Comparison of ENCODE assay signal across 9 cellular contexts in the genomic region with DNA sequence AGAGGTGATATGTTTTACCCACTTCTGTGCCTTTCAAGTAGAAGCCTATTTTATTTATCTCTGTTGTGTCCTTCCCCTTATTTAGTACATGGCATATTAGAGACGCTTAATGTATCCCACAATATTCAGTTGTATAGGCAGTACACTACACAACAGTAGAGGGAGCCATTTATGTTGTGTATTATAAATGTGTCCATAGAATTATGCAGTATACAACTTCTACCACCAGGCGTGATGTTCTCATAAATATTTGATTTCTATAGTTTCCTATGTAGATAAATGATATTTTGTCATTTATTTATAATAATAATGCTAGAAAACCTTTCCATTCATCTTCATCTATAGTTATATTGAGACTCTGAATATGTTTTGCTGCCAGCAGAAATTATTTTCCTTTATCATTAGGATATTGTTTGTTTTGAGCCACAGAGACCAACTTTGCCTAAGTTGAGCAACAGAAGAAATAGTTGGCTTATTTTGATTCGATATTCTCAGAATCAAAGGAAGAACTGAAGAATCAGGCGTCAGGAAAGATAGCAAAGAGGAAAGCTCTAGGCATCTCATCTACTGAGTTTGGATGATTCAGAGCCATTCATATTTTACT.
A peak's percentile ranks its signal among the peaks of the same experiment; 100 is the strongest.
DNase-seq lines count a peak whose midpoint lies in the region; ATAC-seq and TF ChIP-seq lines count a peak whose summit lies in the region.
"Had no signal": no experiment of that assay in that cellular context is flagged by ENCODE, and none has a peak within 500 bp of the region (broad histone marks: within the 10 kb centered on the region; RNA-seq: fewer than 3 reads in every experiment).

No MANE protein-coding gene starts in this region.

- H3K9me3 ChIP-seq in PC-3 (ENCODE audit: low read length): no peaks in the 10 kb centered on the region

- peak; percentile 83 for ATAC-seq in HG02885 (IDR thresholded peaks at IDR 0.05; ENCODE audit: poor library complexity, unreplicated experiment)
- peak; percentile 85 for ATAC-seq in PC-3
- ATAC-seq in stimulated activated effector memory CD8-positive, alpha-beta T cell treated with anti-CD3 and anti-CD28 coated beads, Interleukin-12 subunit alpha, Interleukin-12 subunit beta, amount 100 ng/mL, for 72 hours: no peak

- no peak overlapping the region for H3K4me3 Mint-ChIP-seq in glutamatergic neuron (ENCODE audit: unreplicated experiment)
- H3K4me3 Mint-ChIP-seq in activated CD4-positive, alpha-beta T cell treated with anti-CD3 and anti-CD28 coated beads, Interleukin-2, amount 10 ng/mL, durations not matched to agents 24 days and 14 days: no peak overlapping the region
- H3K4me3 Mint-ChIP-seq in stimulated activated effector memory CD8-positive, alpha-beta T cell treated with anti-CD3 and anti-CD28 coated beads, Interleukin-12 subunit alpha, Interleukin-12 subunit beta, amount 100 ng/mL, for 72 hours: no peak overlapping the region
- H3K4me3 Mint-ChIP-seq: activated CD4-positive, alpha-beta T cell treated with anti-CD3 and anti-CD28 coated beads, Interleukin-2, amount 10 ng/mL, durations not matched to agents 7 days and 5 days had no signal

- no peaks in the 10 kb centered on the region for H3K27me3 Mint-ChIP-seq in glutamatergic neuron (ENCODE audit: unreplicated experiment)
- H3K27me3 Mint-ChIP-seq in activated CD4-positive, alpha-beta T cell treated with anti-CD3 and anti-CD28 coated beads, Interleukin-2, amount 10 ng/mL, durations not matched to agents 24 days and 14 days: no peaks in the 10 kb centered on the region
- H3K27me3 Mint-ChIP-seq: activated CD4-positive, alpha-beta T cell treated with anti-CD3 and anti-CD28 coated beads, Interleukin-2, amount 10 ng/mL, durations not matched to agents 7 days and 5 days had no signal

- no peak overlapping the region for H3K4me2 ChIP-seq in PC-3 (ENCODE audit: low read length)

- no peaks in the 10 kb centered on the region for H3F3A ChIP-seq in PC-3 (ENCODE audit: low read length, unreplicated experiment)

- peak; percentile 16 for TF ChIP-seq CTCF in GM12873 (IDR thresholded peaks at IDR 0.05; ENCODE audit: insufficient read depth, low read depth, low read length, missing control alignments)
- peak; percentile 69 for TF ChIP-seq CTCF in PC-3 (conservative IDR thresholded peaks at IDR 0.05; ENCODE audit: low read depth, low read length)
- peak; percentile 57 for TF ChIP-seq CTCF in glutamatergic neuron (IDR thresholded peaks at IDR 0.05; ENCODE audit: partially characterized antibody, unreplicated experiment)

- no TSS peak for BruUV-seq in PC-3 (replicated peaks; lab: Mats Ljungman, UMichigan)

- H3K36me3 ChIP-seq in PC-3 (ENCODE audit: low read depth, low read length): no peaks in the 10 kb centered on the region

- H3K27me3 ChIP-seq in PC-3 (ENCODE audit: low read length): no peaks in the 10 kb centered on the region

- peaks cover 3% of the 10 kb centered on the region for H3K9me3 Mint-ChIP-seq in glutamatergic neuron (ENCODE audit: unreplicated experiment)
- H3K9me3 Mint-ChIP-seq in activated CD4-positive, alpha-beta T cell treated with anti-CD3 and anti-CD28 coated beads, Interleukin-2, amount 10 ng/mL, durations not matched to agents 24 days and 14 days: no peaks in the 10 kb centered on the region
- peaks cover 8% of the 10 kb centered on the region for H3K9me3 Mint-ChIP-seq in stimulated activated effector memory CD8-positive, alpha-beta T cell treated with anti-CD3 and anti-CD28 coated beads, Interleukin-12 subunit alpha, Interleukin-12 subunit beta, amount 100 ng/mL, for 72 hours
- H3K9me3 Mint-ChIP-seq: activated CD4-positive, alpha-beta T cell treated with anti-CD3 and anti-CD28 coated beads, Interleukin-2, amount 10 ng/mL, durations not matched to agents 7 days and 5 days had no signal

- CTCF ChIA-PET in PC-3 (lab: Charles Lee): no interaction called here

- H2AFZ ChIP-seq in PC-3 (ENCODE audit: low read length): no peak overlapping the region

- H3K27ac ChIP-seq in PC-3 (ENCODE audit: low read length): no peak overlapping the region

- H3K4me3 ChIP-seq in PC-3 (ENCODE audit: low read length): no peak overlapping the region

- peak overlapping the region; percentile 25 for H3K27ac Mint-ChIP-seq in glutamatergic neuron (ENCODE audit: unreplicated experiment)
- no peak overlapping the region for H3K27ac Mint-ChIP-seq in activated CD4-positive, alpha-beta T cell treated with anti-CD3 and anti-CD28 coated beads, Interleukin-2, amount 10 ng/mL, durations not matched to agents 24 days and 14 days
- no peak overlapping the region for H3K27ac Mint-ChIP-seq in stimulated activated effector memory CD8-positive, alpha-beta T cell treated with anti-CD3 and anti-CD28 coated beads, Interleukin-12 subunit alpha, Interleukin-12 subunit beta, amount 100 ng/mL, for 72 hours
- H3K27ac Mint-ChIP-seq: activated CD4-positive, alpha-beta T cell treated with anti-CD3 and anti-CD28 coated beads, Interleukin-2, amount 10 ng/mL, durations not matched to agents 7 days and 5 days had no signal

- H3K4me1 Mint-ChIP-seq in glutamatergic neuron (ENCODE audit: low read depth, unreplicated experiment): no peaks in the 10 kb centered on the region
- no peaks in the 10 kb centered on the region for H3K4me1 Mint-ChIP-seq in activated CD4-positive, alpha-beta T cell treated with anti-CD3 and anti-CD28 coated beads, Interleukin-2, amount 10 ng/mL, durations not matched to agents 24 days and 14 days
- H3K4me1 Mint-ChIP-seq in stimulated activated effector memory CD8-positive, alpha-beta T cell treated with anti-CD3 and anti-CD28 coated beads, Interleukin-12 subunit alpha, Interleukin-12 subunit beta, amount 100 ng/mL, for 72 hours: no peaks in the 10 kb centered on the region
- H3K4me1 Mint-ChIP-seq: activated CD4-positive, alpha-beta T cell treated with anti-CD3 and anti-CD28 coated beads, Interleukin-2, amount 10 ng/mL, durations not matched to agents 7 days and 5 days had no signal

- H4K20me1 ChIP-seq in PC-3 (ENCODE audit: low read length): no peaks in the 10 kb centered on the region

- no peaks in the 10 kb centered on the region for H3K9me2 ChIP-seq in PC-3 (replicated peaks; ENCODE audit: low read length)

- no peaks in the 10 kb centered on the region for H3K79me2 ChIP-seq in PC-3 (ENCODE audit: low read length)

- peaks cover 10% of the 10 kb centered on the region for H3K36me3 Mint-ChIP-seq in glutamatergic neuron (ENCODE audit: unreplicated experiment)
- no peaks in the 10 kb centered on the region for H3K36me3 Mint-ChIP-seq in activated CD4-positive, alpha-beta T cell treated with anti-CD3 and anti-CD28 coated beads, Interleukin-2, amount 10 ng/mL, durations not matched to agents 24 days and 14 days (ENCODE audit: low read depth)
- H3K36me3 Mint-ChIP-seq in stimulated activated effector memory CD8-positive, alpha-beta T cell treated with anti-CD3 and anti-CD28 coated beads, Interleukin-12 subunit alpha, Interleukin-12 subunit beta, amount 100 ng/mL, for 72 hours: no peaks in the 10 kb centered on the region

- H3K4me1 ChIP-seq in PC-3 (ENCODE audit: insufficient read depth, low read length): no peaks in the 10 kb centered on the region

- no peak overlapping the region for H3K9ac ChIP-seq in PC-3 (ENCODE audit: low read length)

- peak; percentile 53 for DNase-seq in PC-3
- no peak for DNase-seq in glutamatergic neuron
- DNase-seq in activated CD4-positive, alpha-beta T cell treated with anti-CD3 and anti-CD28 coated beads, Interleukin-2, amount 10 ng/mL, durations not matched to agents 24 days and 14 days: no peak
- DNase-seq in NCI-H128 (lab: John Stamatoyannopoulos, UW; ENCODE audit: unreplicated experiment): no peak
- DNase-seq in activated CD4-positive, alpha-beta T cell treated with anti-CD3 and anti-CD28 coated beads, Interleukin-2, amount 50 U/mL, for 4 hours: no peak
- DNase-seq in stimulated activated effector memory CD8-positive, alpha-beta T cell treated with anti-CD3 and anti-CD28 coated beads, Interleukin-12 subunit alpha, Interleukin-12 subunit beta, amount 100 ng/mL, for 72 hours (ENCODE audit: low spot score in 2 of 2): no peak
- DNase-seq: activated CD4-positive, alpha-beta T cell treated with anti-CD3 and anti-CD28 coated beads, Interleukin-2, amount 10 ng/mL, durations not matched to agents 7 days and 5 days had no signal

- POLR2A ChIA-PET in PC-3 (lab: Charles Lee; ENCODE audit: unreplicated experiment): no interaction called here

- intact Hi-C loops in PC-3 (cut with micrococcal nuclease): loop anchor here (1.0 kb wide), 1 partner anchor 227 kb away; no protein-coding TSS in a partner anchor
- intact Hi-C loops in activated CD4-positive, alpha-beta T cell treated with anti-CD3 and anti-CD28 coated beads, Interleukin-2, amount 10 ng/mL, durations not matched to agents 24 days and 14 days (cut with micrococcal nuclease): no loop called here

Comparison
In these comparisons a context has a peak if more than half of its experiments do, and no peak if none do; other contexts are left out.
1. CTCF ChIP-seq: peak in every context shown above with its lines; median percentile 69 in PC-3; 57 in glutamatergic neuron; 16 in GM12873.